ENCODE assay signal across 24 cellular contexts in genomic region chr10:10730644-10731043, GRCh38.
"Had no signal": no experiment of that assay in that cellular context is flagged by ENCODE, and none has a peak within 500 bp of the region (broad histone marks: within the 10 kb centered on the region; RNA-seq: fewer than 3 reads in every experiment).

No MANE protein-coding gene starts in this region.

- H3K9me3 ChIP-seq: MG63, SJCRH30 had no signal

- ATAC-seq: HepG2, SK-N-SH treated with all-trans-retinoic acid at 6 μM for 48 hours had no signal

- H3K27ac ChIP-seq: SJCRH30 had no signal

- DNase-seq: IMR-90, Karpas-422, KG1, MG63, NCI-H1092, NCI-H1105 treated with DMSO at 0.1 percent for 48 hours, NCI-H1417 treated with DMSO at 0.1 percent for 48 hours, NCI-H146, NCI-H1694 treated with DMSO at 0.1 percent for 48 hours, NCI-H2029, NCI-H2081 treated with DMSO at 0.1 percent for 48 hours, NCI-H2171, NCI-H226, NCI-H446, NCI-H510A, NCI-H524 treated with DMSO at 0.1 percent for 48 hours, NCI-H69, NCI-H774, RPMI8226, SHP77 treated with DMSO at 0.1 percent for 48 hours, SJCRH30 had no signal

- H3K4me1 ChIP-seq: SJCRH30 had no signal

- H3K36me3 ChIP-seq: MG63, SJCRH30 had no signal

- H3K4me3 ChIP-seq: MG63, SJCRH30 had no signal

- H3K27me3 ChIP-seq: MG63, SJCRH30 had no signal

- FAIRE-seq: HepG2, RCC 7860 had no signal
